Comparison of ENCODE assay signal across 1 cellular context in genomic region chr1:179077396-179077795, GRCh38.
TF ChIP-seq lines count a peak whose summit lies in the region.

No MANE protein-coding gene starts in this region.

TF ChIP-seq in IMR-90, 13 proteins besides CTCF, POLR2A, EP300 and RAD21:
- no peak for TF ChIP-seq USF2 (IDR thresholded peaks at IDR 0.05; ENCODE audit: low read depth, low read length)
- TF ChIP-seq ELK1 (IDR thresholded peaks at IDR 0.05; ENCODE audit: borderline replicate concordance, low read depth, low read length), result no peak
- no peak for TF ChIP-seq NFE2L2 (IDR thresholded peaks at IDR 0.05; ENCODE audit: low read depth, low read length)
- no peak for TF ChIP-seq CHD1 (IDR thresholded peaks at IDR 0.05; ENCODE audit: low read depth, low read length)
- no peak for TF ChIP-seq BHLHE40 (IDR thresholded peaks at IDR 0.05; ENCODE audit: low read depth, low read length)
- no peak for TF ChIP-seq FOS (IDR thresholded peaks at IDR 0.05; ENCODE audit: low read depth, low read length)
- no peak for TF ChIP-seq SMC3 (IDR thresholded peaks at IDR 0.05; ENCODE audit: low read depth, low read length)
- no peak for TF ChIP-seq RCOR1 (IDR thresholded peaks at IDR 0.05; ENCODE audit: insufficient replicate concordance, low read length)
- TF ChIP-seq CEBPB (IDR thresholded peaks at IDR 0.05; ENCODE audit: low read depth, low read length), result no peak
- TF ChIP-seq RFX5 (IDR thresholded peaks at IDR 0.05; ENCODE audit: low read depth, low read length), result no peak
- no peak for TF ChIP-seq MAZ (IDR thresholded peaks at IDR 0.05; ENCODE audit: borderline replicate concordance, low read depth, low read length)
- TF ChIP-seq MAFK (IDR thresholded peaks at IDR 0.05; ENCODE audit: low read depth, low read length), result no peak
- no peak for TF ChIP-seq MXI1 (IDR thresholded peaks at IDR 0.05; ENCODE audit: borderline replicate concordance, low read depth, low read length)
